ENCODE assay signal across 8 cellular contexts in genomic region chr6:3159805-3160781, GRCh38. TPM values are rescaled to one million over a fixed set of nuclear protein-coding genes. Genes with fewer than 3 reads are reported as not detected.
DNase-seq lines count a peak whose midpoint lies in the region; ATAC-seq lines count a peak whose summit lies in the region.

No MANE protein-coding gene starts in this region.

- H3K9me3 Mint-ChIP-seq in T-helper 1 cell treated with Interleukin-12 subunit alpha and Interleukin-12 subunit beta and Interleukin-4 antibody, amounts not matched to agents 30 μg/mL and 1 μg/mL, for 36 hours = peaks cover 4% of the 10 kb centered on the region
- H3K9me3 Mint-ChIP-seq in naive B cell = no peaks in the 10 kb centered on the region

- no peak for DNase-seq in naive B cell
- no peak for DNase-seq in Karpas-422

- peaks cover 6% of the 10 kb centered on the region for H3K36me3 Mint-ChIP-seq in T-helper 1 cell treated with Interleukin-12 subunit alpha and Interleukin-12 subunit beta and Interleukin-4 antibody, amounts not matched to agents 30 μg/mL and 1 μg/mL, for 36 hours (ENCODE audit: low read depth)
- H3K36me3 Mint-ChIP-seq in naive B cell = no peaks in the 10 kb centered on the region

- no peaks in the 10 kb centered on the region for H4K20me1 ChIP-seq in Karpas-422 (ENCODE audit: insufficient read depth, low read depth, low read length)

- H3K36me3 ChIP-seq in HUES6 (ENCODE audit: control insufficient read depth, insufficient read depth, low read length) (peaks cover 11% of the 10 kb centered on the region), urinary bladder (ENCODE audit: insufficient read depth) (no peaks in the 10 kb centered on the region), Karpas-422 (ENCODE audit: insufficient read depth, low read length) (no peaks in the 10 kb centered on the region)

- peak overlapping the region; percentile 2 for H3K4me3 Mint-ChIP-seq in T-helper 1 cell treated with Interleukin-12 subunit alpha and Interleukin-12 subunit beta and Interleukin-4 antibody, amounts not matched to agents 30 μg/mL and 1 μg/mL, for 36 hours
- peak overlapping the region in 6 of 8 donors; percentile 4 to 88 (median 42) for H3K4me3 Mint-ChIP-seq in naive B cell

- 73% methylated on average over 31 of the region's 31 CpGs for WGBS in urinary bladder

- no peak overlapping the region for H3K27ac Mint-ChIP-seq in T-helper 1 cell treated with Interleukin-12 subunit alpha and Interleukin-12 subunit beta and Interleukin-4 antibody, amounts not matched to agents 30 μg/mL and 1 μg/mL, for 36 hours
- peak overlapping the region in 3 of 6 donors; percentile 27 to 52 (median 46) for H3K27ac Mint-ChIP-seq in naive B cell

- H3K27me3 ChIP-seq in HUES6 (ENCODE audit: control insufficient read depth, insufficient read depth, low read length) (no peaks in the 10 kb centered on the region), Karpas-422 (ENCODE audit: low read length) (peaks cover 3% of the 10 kb centered on the region; the same call in 1 of the 2 replicates)

- no peaks in the 10 kb centered on the region for H3K9me2 ChIP-seq in Karpas-422 (replicated peaks; ENCODE audit: insufficient read depth, low read length)

- H3K4me2 ChIP-seq in Karpas-422 (ENCODE audit: low read depth, low read length, poor library complexity, severe bottlenecking) = no peak overlapping the region

- H3K9me3 ChIP-seq in HUES6 (ENCODE audit: control insufficient read depth, insufficient read depth, low read depth, low read length) = no peaks in the 10 kb centered on the region
- H3K9me3 ChIP-seq in Karpas-422 (ENCODE audit: low read length) = no peaks in the 10 kb centered on the region

- no peak overlapping the region for H2AFZ ChIP-seq in Karpas-422 (ENCODE audit: low read length)

- H3K27ac ChIP-seq in HUES6 (ENCODE audit: low read depth, low read length) = peak overlapping the region; percentile 59; the same call in 1 of the 2 replicates
- H3K27ac ChIP-seq in angular gyrus (ENCODE audit: low read depth, low read length) = peak overlapping the region; percentile 40
- peak overlapping the region; percentile 53 for H3K27ac ChIP-seq in urinary bladder (ENCODE audit: low read depth)
- H3K27ac ChIP-seq in Karpas-422 (ENCODE audit: low read length) = no peak overlapping the region

- peaks cover 59% of the 10 kb centered on the region for H3K27me3 Mint-ChIP-seq in T-helper 1 cell treated with Interleukin-12 subunit alpha and Interleukin-12 subunit beta and Interleukin-4 antibody, amounts not matched to agents 30 μg/mL and 1 μg/mL, for 36 hours (ENCODE audit: low read depth)
- peaks cover 0 to 9% (median 8%) of the 10 kb centered on the region in 3 donors for H3K27me3 Mint-ChIP-seq in naive B cell

- ATAC-seq in naive B cell (ENCODE audit: low read depth in 2 of 2) = no peak
- no peak for ATAC-seq in GM19328 (IDR thresholded peaks at IDR 0.05; ENCODE audit: unreplicated experiment)
- no peak for ATAC-seq in HG02610 (IDR thresholded peaks at IDR 0.05; ENCODE audit: unreplicated experiment)

- H3K4me1 ChIP-seq in HUES6 (ENCODE audit: control insufficient read depth, insufficient read depth, low read length) (peaks cover 50% of the 10 kb centered on the region), urinary bladder (ENCODE audit: insufficient read depth) (no peaks in the 10 kb centered on the region), Karpas-422 (ENCODE audit: low read length) (peaks cover 23% of the 10 kb centered on the region)

- H3K4me1 Mint-ChIP-seq in T-helper 1 cell treated with Interleukin-12 subunit alpha and Interleukin-12 subunit beta and Interleukin-4 antibody, amounts not matched to agents 30 μg/mL and 1 μg/mL, for 36 hours (ENCODE audit: low read depth) = peaks cover 17% of the 10 kb centered on the region
- peaks cover 27 to 45% (median 43%) of the 10 kb centered on the region in 3 donors for H3K4me1 Mint-ChIP-seq in naive B cell

- H3K4me3 ChIP-seq in HUES6 (ENCODE audit: low read depth, low read length) = peak overlapping the region; percentile 46
- no peak overlapping the region for H3K4me3 ChIP-seq in urinary bladder (ENCODE audit: low read depth, low read length)
- H3K4me3 ChIP-seq in Karpas-422 (ENCODE audit: low read length) = no peak overlapping the region

- H3K9ac ChIP-seq in HUES6 (ENCODE audit: low read length) (peak overlapping the region; percentile 76), Karpas-422 (ENCODE audit: low read length) (no peak overlapping the region)

- no peaks in the 10 kb centered on the region for H3K79me2 ChIP-seq in Karpas-422 (ENCODE audit: low read length)

RNA-seq across cellular contexts. Expression of gene TUBB2A, which starts 2.7 kb away (rescaled TPM):
- polyA plus RNA-seq in naive B cell (ENCODE audit: low read depth in 6 of 6) (1 to 10 TPM; 2.5 to 7.9 (median 6.7) TPM), urinary bladder (96.2 TPM)
- 52.8 TPM for total RNA-seq in urinary bladder
- 0.51 TPM in 1 of 2 replicates, not detected in the other for total RNA-seq in Karpas-422 (2014; rRNA removed; shearing (Covaris generic); ENCODE audit: low replicate concordance)

RNA-seq across cellular contexts. Expression of gene BPHL, which starts 41.6 kb away (rescaled TPM):
- polyA plus RNA-seq in naive B cell (ENCODE audit: low read depth in 6 of 6) = 10 to 100 TPM in 5 of 6 donors, 1 to 10 TPM in 1; 8.7 to 16.6 (median 13.3) TPM
- total RNA-seq in urinary bladder = 23.7 TPM
- 13.3 TPM for polyA plus RNA-seq in urinary bladder
- total RNA-seq in Karpas-422 (2014; rRNA removed; shearing (Covaris generic); ENCODE audit: low replicate concordance) = 9.3 and 14.6 TPM in 2 replicates

Comparison
In these comparisons a context has a peak if more than half of its experiments do, and no peak if none do; other contexts are left out.
1. RNA of gene TUBB2A, which starts 2.7 kb away (total RNA-seq): 52.8 TPM in urinary bladder (single experiment); 0.51 TPM in Karpas-422; every median in the first group is over 10 times any median in the second.